In genomic region chr13:31998131-31998530, GRCh38 we compare ENCODE assay signal across 21 cellular contexts. TPM values are rescaled to one million over a fixed set of nuclear protein-coding genes. Genes with fewer than 3 reads are reported as not detected.
DNase-seq lines count a peak whose midpoint lies in the region; ATAC-seq and TF ChIP-seq lines count a peak whose summit lies in the region.
"Had no signal": no experiment of that assay in that cellular context is flagged by ENCODE, and none has a peak within 500 bp of the region (broad histone marks: within the 10 kb centered on the region; RNA-seq: fewer than 3 reads in every experiment).

No MANE protein-coding gene starts in this region.

- 54% methylated on average over 6 of the region's 6 CpGs for WGBS in right cardiac atrium
- WGBS in stomach, 5 donors, result 26 to 81% (median 47%) methylated on average over 6 of the region's 6 CpGs

- TF ChIP-seq POLR2A in stomach (IDR thresholded peaks at IDR 0.05), result no peak

- DNase-seq in DMS153 (lab: John Stamatoyannopoulos, UW), result peak; percentile 16
- DNase-seq in DMS153 treated with DMSO at 0.1 percent for 48 hours (lab: John Stamatoyannopoulos, UW; ENCODE audit: unreplicated experiment), result no peak
- peak; percentile 23 for DNase-seq in SK-N-DZ (ENCODE audit: low spot score)
- DNase-seq in right cardiac atrium, result peak; percentile 42 to 77 (median 64)
- peak; percentile 57 for DNase-seq in stomach
- DNase-seq in GM13977 (ENCODE audit: low spot score), result no peak
- no peak for DNase-seq in GOT3 (lab: John Stamatoyannopoulos, UW)
- DNase-seq: activated B cell treated with CpG ODN at 0.5 μM for 24 hours; activated naive CD8-positive, alpha-beta T cell treated with anti-CD3 and anti-CD28 coated beads, Interleukin-2, amount 10 ng/mL, durations not matched to agents 7 days and 5 days; DMS 273 treated with DMSO at 0.1 percent for 48 hours; effector memory CD4-positive, alpha-beta T cell; NCI-H1417 treated with DMSO at 0.1 percent for 48 hours; NCI-H446 treated with DMSO at 0.1 percent for 48 hours; stimulated activated CD4-positive, alpha-beta T cell treated with anti-CD3 and anti-CD28 coated beads, Interleukin-4, amount 100 ng/mL, for 24 hours; T-helper 1 cell had no signal

- no peak for TF ChIP-seq EP300 in stomach (IDR thresholded peaks at IDR 0.05)

- no peaks in the 10 kb centered on the region for H3K9me3 ChIP-seq in right cardiac atrium (ENCODE audit: control insufficient read depth, low read length)
- H3K9me3 ChIP-seq in stomach, result no peaks in the 10 kb centered on the region
- H3K9me3 ChIP-seq: suprapubic skin had no signal

- H3K4me3 ChIP-seq in right cardiac atrium (ENCODE audit: low read length) (no peak overlapping the region), stomach (no peak overlapping the region)
- H3K4me3 ChIP-seq: BLaER1, cardiac muscle cell, suprapubic skin had no signal

- ATAC-seq in right cardiac atrium (peak; percentile 62 to 95), GM19452 (IDR thresholded peaks at IDR 0.05; ENCODE audit: unreplicated experiment) (no peak)
- ATAC-seq: HCT116 had no signal

- H3K27me3 ChIP-seq in right cardiac atrium (ENCODE audit: control insufficient read depth, insufficient read depth), result no peaks in the 10 kb centered on the region
- no peaks in the 10 kb centered on the region for H3K27me3 ChIP-seq in stomach
- H3K27me3 ChIP-seq: BLaER1, cardiac muscle cell, suprapubic skin had no signal

- in situ Hi-C loops in GM13977 (cut with MboI; ENCODE audit: low pct_unique_long_range_greater_than_20kb, low sequenced_read_pairs, unreplicated experiment), result no loop called here

- intact Hi-C loops in right cardiac atrium (cut with DNase I) (no loop called here), stomach (cut with DNase I; ENCODE audit: low total_unique reads) (no loop called here)

- H3K4me1 ChIP-seq in right cardiac atrium (ENCODE audit: control insufficient read depth, insufficient read depth, low read length) (peaks cover 3% of the 10 kb centered on the region), stomach (peaks cover 0 to 34% (median 18%) of the 10 kb centered on the region in 4 donors)
- H3K4me1 ChIP-seq: BLaER1, suprapubic skin had no signal

- no peak for TF ChIP-seq CTCF in stomach (IDR thresholded peaks at IDR 0.05)
- TF ChIP-seq CTCF in GM13977 (IDR thresholded peaks at IDR 0.05; ENCODE audit: extremely low read depth, insufficient read depth, missing control alignments), result no peak

- H3K27ac ChIP-seq in right cardiac atrium (ENCODE audit: low read length) (no peak overlapping the region), stomach (peak overlapping the region in 4 of 5 donors; percentile 26 to 76 (median 70))
- H3K27ac ChIP-seq: 22Rv1, BLaER1, cardiac muscle cell, suprapubic skin had no signal

- H3K36me3 ChIP-seq in stomach, result no peaks in the 10 kb centered on the region
- H3K36me3 ChIP-seq: BLaER1, cardiac muscle cell, suprapubic skin had no signal

RNA-seq across cellular contexts. Expression of gene FRY, which starts 33.4 kb away (rescaled TPM):
- 3.9 and 5.1 TPM in 2 replicates for polyA plus RNA-seq in SK-N-DZ (2014; cell fraction: cytosol; rRNA removed)
- polyA plus RNA-seq in SK-N-DZ (2014; cell fraction: nucleus; rRNA removed), result 8.1 and 10.5 TPM in 2 replicates
- total RNA-seq in right cardiac atrium (100 to 1,000 TPM; 101 to 139 (median 116) TPM), stomach (10 to 100 TPM in 4 of 5 donors, 1 to 10 TPM in 1; 3.5 to 97.1 (median 28.6) TPM)
- polyA plus RNA-seq in right cardiac atrium (29.0 TPM), stomach (10 to 100 TPM in 2 of 3 donors, 1 to 10 TPM in 1; 5.3 to 12.8 (median 11.9) TPM)

Comparison
In these comparisons a context has a peak if more than half of its experiments do, and no peak if none do; other contexts are left out.
1. DNase-seq: peak in DMS153 (single experiment), SK-N-DZ (single experiment), right cardiac atrium (3 of 3) and stomach (single experiment); none in DMS153 treated with DMSO at 0.1 percent for 48 hours (single experiment), GM13977 (single experiment) and GOT3 (single experiment).